ENCODE assay signal across 15 cellular contexts in the genomic region with DNA sequence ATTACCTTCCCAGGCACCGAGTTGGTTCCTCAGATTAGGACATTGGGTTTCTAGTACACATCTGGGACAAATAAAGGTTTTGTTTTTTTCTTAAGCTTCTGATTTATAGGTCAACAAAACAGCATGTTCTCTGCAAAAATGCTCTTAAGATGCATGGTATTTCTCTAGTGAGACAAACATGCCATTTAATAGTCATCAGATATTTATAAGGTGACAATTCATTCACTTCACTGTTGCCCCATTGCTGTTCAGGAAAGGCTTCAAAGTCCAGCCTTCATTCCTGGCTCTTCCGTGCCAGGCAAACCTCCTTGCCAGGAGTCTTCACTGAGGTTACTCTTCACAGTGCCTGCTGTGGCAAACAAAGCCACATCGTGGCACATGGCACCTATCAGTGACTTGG.
A peak's percentile ranks its signal among the peaks of the same experiment; 100 is the strongest.
DNase-seq lines count a peak whose midpoint lies in the region; FAIRE-seq and TF ChIP-seq lines count a peak whose summit lies in the region.
"Had no signal": no experiment of that assay in that cellular context is flagged by ENCODE, and none has a peak within 500 bp of the region (broad histone marks: within the 10 kb centered on the region; RNA-seq: fewer than 3 reads in every experiment).

No MANE protein-coding gene starts in this region.

- no peak overlapping the region for H2BK120ac ChIP-seq in mesenchymal stem cell (ENCODE audit: low read depth, low read length)

- no peaks in the 10 kb centered on the region for H3K9me2 ChIP-seq in GM23248 (ENCODE audit: insufficient read depth)

- 12% methylated on average over 3 of the region's 3 CpGs for WGBS in GM23248 (ENCODE audit: low coverage in 1 of 2, low lambda C conversion rate in 2 of 2, missing lambda C conversion rate in 2 of 2), 2 experiments
- WGBS in mesenchymal stem cell: 90% methylated on average over 2 of the region's 3 CpGs

- H2BK12ac ChIP-seq in mesenchymal stem cell (ENCODE audit: low read length in 2 of 2): peak overlapping the region; percentile 37 to 64

- CTCF ChIA-PET in RWPE1 (lab: Yijun Ruan, JAX) (no interaction called here), Caco-2 (lab: Charles Lee) (no interaction called here)

- no peak overlapping the region for H2BK5ac ChIP-seq in mesenchymal stem cell (ENCODE audit: low read depth, low read length, poor library complexity, severe bottlenecking)

- no peak overlapping the region for H4K91ac ChIP-seq in mesenchymal stem cell (ENCODE audit: low read length)

- H3K4me1 Mint-ChIP-seq in astrocyte (ENCODE audit: low read depth, unreplicated experiment): peaks cover 16% of the 10 kb centered on the region
- peaks cover 10% of the 10 kb centered on the region for H3K4me1 Mint-ChIP-seq in Caco-2 (ENCODE audit: low read depth, unreplicated experiment)

- H3K27ac Mint-ChIP-seq in astrocyte (ENCODE audit: unreplicated experiment) (no peak overlapping the region), Caco-2 (ENCODE audit: unreplicated experiment) (no peak overlapping the region)
- H3K27ac Mint-ChIP-seq: IgD-negative memory B cell had no signal

- H3K4me2 ChIP-seq in GM23248 (ENCODE audit: unreplicated experiment): peak overlapping the region; percentile 34
- peak overlapping the region; percentile 71 for H3K4me2 ChIP-seq in astrocyte (ENCODE audit: low read length)
- no peak overlapping the region for H3K4me2 ChIP-seq in mesenchymal stem cell (ENCODE audit: low read length, poor library complexity, severe bottlenecking)

- H3K9me3 ChIP-seq in GM23248 (ENCODE audit: low read depth): no peaks in the 10 kb centered on the region
- H3K9me3 ChIP-seq in astrocyte (ENCODE audit: insufficient read depth, low read depth, low read length): no peaks in the 10 kb centered on the region
- no peaks in the 10 kb centered on the region for H3K9me3 ChIP-seq in mesenchymal stem cell (ENCODE audit: control insufficient read depth, low read length)
- no peaks in the 10 kb centered on the region for H3K9me3 ChIP-seq in Caco-2
- H3K9me3 ChIP-seq: SJSA1 had no signal

- H3K4me3 ChIP-seq in GM23248: no peak overlapping the region
- H3K4me3 ChIP-seq in astrocyte (ENCODE audit: insufficient read depth, low read depth, low read length): no peak overlapping the region
- no peak overlapping the region for H3K4me3 ChIP-seq in mesenchymal stem cell (ENCODE audit: insufficient read depth in 1 of 2, low read depth in 1 of 2, low read length in 2 of 2)
- no peak overlapping the region for H3K4me3 ChIP-seq in Caco-2 (ENCODE audit: low read depth, low read length)
- H3K4me3 ChIP-seq: SJSA1 had no signal

- peaks cover 17% of the 10 kb centered on the region for H3K4me1 ChIP-seq in GM23248 (ENCODE audit: insufficient read depth)
- peaks cover 16% of the 10 kb centered on the region for H3K4me1 ChIP-seq in astrocyte (ENCODE audit: insufficient read depth, low read length)
- peaks cover 6% of the 10 kb centered on the region for H3K4me1 ChIP-seq in mesenchymal stem cell (ENCODE audit: control insufficient read depth, insufficient read depth, low read depth, low read length)
- peaks cover 12% of the 10 kb centered on the region; the same call in 1 of the 2 replicates for H3K4me1 ChIP-seq in Caco-2

- no peaks in the 10 kb centered on the region for H3K36me3 Mint-ChIP-seq in astrocyte (ENCODE audit: low read depth, unreplicated experiment)
- H3K36me3 Mint-ChIP-seq in Caco-2 (ENCODE audit: insufficient read depth, unreplicated experiment): no peaks in the 10 kb centered on the region
- H3K36me3 Mint-ChIP-seq: IgD-negative memory B cell had no signal

- in situ Hi-C loops in GM23248 (cut with MboI): no loop called here

- H3K4me3 Mint-ChIP-seq in astrocyte (ENCODE audit: unreplicated experiment): no peak overlapping the region
- no peak overlapping the region for H3K4me3 Mint-ChIP-seq in Caco-2 (ENCODE audit: unreplicated experiment)
- H3K4me3 Mint-ChIP-seq: IgD-negative memory B cell had no signal

- H3K14ac ChIP-seq in mesenchymal stem cell (ENCODE audit: low read length in 2 of 2): no peak overlapping the region

- FAIRE-seq in astrocyte (lab: Jason Lieb, UNC): no peak

- no peak overlapping the region for H2BK15ac ChIP-seq in mesenchymal stem cell (ENCODE audit: low read depth, poor library complexity, severe bottlenecking)

- H3K9ac ChIP-seq in GM23248 (no peak overlapping the region), astrocyte (ENCODE audit: low read length) (no peak overlapping the region), mesenchymal stem cell (ENCODE audit: low read length) (no peak overlapping the region)

- H3K27me3 Mint-ChIP-seq in astrocyte (ENCODE audit: low read depth, unreplicated experiment) (no peaks in the 10 kb centered on the region), Caco-2 (ENCODE audit: insufficient read depth, unreplicated experiment) (no peaks in the 10 kb centered on the region)
- H3K27me3 Mint-ChIP-seq: IgD-negative memory B cell had no signal

- H3K36me3 ChIP-seq in GM23248 (ENCODE audit: low read depth): no peaks in the 10 kb centered on the region
- no peaks in the 10 kb centered on the region for H3K36me3 ChIP-seq in astrocyte (ENCODE audit: insufficient read depth, low read length)
- no peaks in the 10 kb centered on the region for H3K36me3 ChIP-seq in mesenchymal stem cell (ENCODE audit: control insufficient read depth in 1 of 2, insufficient read depth in 2 of 2, low read depth in 1 of 2, low read length in 2 of 2)
- H3K36me3 ChIP-seq in Caco-2 (ENCODE audit: control insufficient read depth, insufficient read depth, low read length): no peaks in the 10 kb centered on the region
- H3K36me3 ChIP-seq: SJSA1 had no signal

- H3K27ac ChIP-seq in GM23248: no peak overlapping the region
- H3K27ac ChIP-seq in astrocyte (ENCODE audit: low read depth, low read length): peak overlapping the region; percentile 85
- no peak overlapping the region for H3K27ac ChIP-seq in mesenchymal stem cell (ENCODE audit: low read length, poor library complexity, severe bottlenecking)
- no peak overlapping the region for H3K27ac ChIP-seq in RWPE1

- BruUV-seq in Caco-2 (replicated peaks; lab: Mats Ljungman, UMichigan): no TSS peak

- POLR2A ChIA-PET in RWPE1 (lab: Yijun Ruan, JAX; ENCODE audit: low non-redundant PET): no interaction called here
- POLR2A ChIA-PET in Caco-2 (lab: Charles Lee): no interaction called here

- TF ChIP-seq CTCF in astrocyte (IDR thresholded peaks at IDR 0.05; ENCODE audit: insufficient read depth, low read depth, low read length): no peak
- no peak for TF ChIP-seq CTCF in RWPE1 (conservative IDR thresholded peaks at IDR 0.05; ENCODE audit: low read depth)
- no peak for TF ChIP-seq CTCF in Caco-2 (IDR thresholded peaks at IDR 0.05; ENCODE audit: insufficient read depth in 1 of 2, low read depth in 1 of 2, low read length in 1 of 2, severe bottlenecking in 1 of 2, unreplicated experiment in 1 of 2)

- H3K23ac ChIP-seq in mesenchymal stem cell (ENCODE audit: low read length in 2 of 2): no peak overlapping the region

- DNase-seq in GM23248: peak; percentile 15
- no peak for DNase-seq in astrocyte (ENCODE audit: low read depth)
- no peak for DNase-seq in mesenchymal stem cell
- no peak for DNase-seq in activated T-cell treated with anti-CD3 and anti-CD28 coated beads for 4 hours
- no peak for DNase-seq in HT-29 (ENCODE audit: low spot score)
- DNase-seq in RWPE1 (ENCODE audit: low spot score): no peak
- DNase-seq in Caco-2: no peak
- DNase-seq: C1 segment of cervical spinal cord, NCI-H1105 treated with DMSO at 0.1 percent for 48 hours, NCI-H187 treated with DMSO at 0.1 percent for 48 hours, NCI-H2171, NCI-H748 treated with DMSO at 0.1 percent for 48 hours, OCI-M1 had no signal

- no peaks in the 10 kb centered on the region for H3K79me1 ChIP-seq in mesenchymal stem cell (replicated peaks; ENCODE audit: low read length, poor library complexity, severe bottlenecking)

- H3F3A ChIP-seq in GM23248 (ENCODE audit: insufficient read depth): peaks cover 20% of the 10 kb centered on the region

- no peaks in the 10 kb centered on the region for H3K9me3 Mint-ChIP-seq in astrocyte (ENCODE audit: unreplicated experiment)
- H3K9me3 Mint-ChIP-seq in Caco-2 (ENCODE audit: unreplicated experiment): no peaks in the 10 kb centered on the region
- H3K9me3 Mint-ChIP-seq: IgD-negative memory B cell had no signal

- no peaks in the 10 kb centered on the region for H3K27me3 ChIP-seq in GM23248 (replicated peaks; ENCODE audit: insufficient read depth)
- H3K27me3 ChIP-seq in astrocyte (ENCODE audit: insufficient read depth, low read length): no peaks in the 10 kb centered on the region
- H3K27me3 ChIP-seq in mesenchymal stem cell (ENCODE audit: control insufficient read depth in 1 of 2, insufficient read depth in 1 of 2, low read length in 2 of 2): no peaks in the 10 kb centered on the region
- H3K27me3 ChIP-seq in Caco-2 (replicated peaks; ENCODE audit: control insufficient read depth, insufficient read depth, low read length): no peaks in the 10 kb centered on the region
- H3K27me3 ChIP-seq: SJSA1 had no signal

- no peak overlapping the region for H3K4ac ChIP-seq in mesenchymal stem cell (ENCODE audit: low read depth in 1 of 2, low read length in 2 of 2)

- H3K79me2 ChIP-seq in GM23248 (ENCODE audit: insufficient read depth): no peaks in the 10 kb centered on the region
- H3K79me2 ChIP-seq in astrocyte (ENCODE audit: insufficient read depth, low read length): no peaks in the 10 kb centered on the region

- no peak overlapping the region for H4K8ac ChIP-seq in mesenchymal stem cell (ENCODE audit: low read length)

- no peak overlapping the region for H2AFZ ChIP-seq in GM23248
- H2AFZ ChIP-seq in astrocyte (ENCODE audit: low read depth, low read length): peak overlapping the region; percentile 15
- H2AFZ ChIP-seq in mesenchymal stem cell (ENCODE audit: low read depth, low read length): no peak overlapping the region

- intact Hi-C loops in Caco-2 (cut with micrococcal nuclease; ENCODE audit: unreplicated experiment): no loop called here

- H2AK5ac ChIP-seq in mesenchymal stem cell (ENCODE audit: low read length, severe bottlenecking): peak overlapping the region; percentile 57

- H3K18ac ChIP-seq in mesenchymal stem cell (ENCODE audit: low read depth in 1 of 2, low read length in 2 of 2): no peak overlapping the region

- H4K20me1 ChIP-seq in GM23248 (ENCODE audit: insufficient read depth) (no peaks in the 10 kb centered on the region), astrocyte (ENCODE audit: insufficient read depth, low read length) (no peaks in the 10 kb centered on the region)
